20 cellular contexts compared by ENCODE assay signal in the genomic region with DNA sequence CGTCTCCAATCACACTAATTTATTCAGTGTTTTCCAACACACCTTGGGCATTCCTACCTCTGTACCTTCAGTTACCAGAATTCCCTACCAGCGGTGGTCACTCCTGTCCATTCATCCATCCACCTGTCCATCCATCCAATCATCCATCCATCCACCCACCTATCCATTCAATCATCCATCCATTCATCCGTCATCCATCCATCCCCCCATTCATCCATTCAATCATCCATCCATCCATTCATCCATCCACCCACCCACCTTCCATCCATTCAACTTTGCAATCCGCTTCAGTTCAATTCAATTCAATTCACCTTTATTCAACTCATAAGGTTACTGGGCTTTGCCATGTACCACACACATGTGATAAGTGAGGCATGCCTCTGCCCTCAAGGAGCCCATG.
"Had no signal": no experiment of that assay in that cellular context is flagged by ENCODE, and none has a peak within 500 bp of the region (broad histone marks: within the 10 kb centered on the region; RNA-seq: fewer than 3 reads in every experiment).

No MANE protein-coding gene starts in this region.

- H3K4me2 ChIP-seq: smooth muscle cell had no signal

- H3K9me3 Mint-ChIP-seq: effector memory CD8-positive, alpha-beta T cell; naive thymus-derived CD8-positive, alpha-beta T cell; type B pancreatic cell had no signal

- H3K27ac ChIP-seq: coronary artery, pancreas, right lobe of liver, testis, tibial artery had no signal

- H3K4me1 ChIP-seq: right lobe of liver, testis, tibial artery had no signal

- H3K27ac Mint-ChIP-seq: effector memory CD8-positive, alpha-beta T cell; type B pancreatic cell had no signal

- H3K36me3 Mint-ChIP-seq: naive thymus-derived CD8-positive, alpha-beta T cell; type B pancreatic cell had no signal

- H3K4me3 ChIP-seq: coronary artery, lung, pancreas, right lobe of liver, smooth muscle cell, testis, tibial artery had no signal

- ATAC-seq: effector memory CD8-positive, alpha-beta T cell; naive thymus-derived CD8-positive, alpha-beta T cell; pancreas; right lobe of liver; stimulated activated naive CD8-positive, alpha-beta T cell treated with anti-CD3 and anti-CD28 coated beads, Interleukin-15, Interleukin-2, amounts not matched to agents 100 U/mL and 50 U/mL, for 24 hours had no signal

- H3K27me3 ChIP-seq: pancreas, right lobe of liver, testis had no signal

- H3K4me3 Mint-ChIP-seq: effector memory CD8-positive, alpha-beta T cell; naive thymus-derived CD8-positive, alpha-beta T cell; type B pancreatic cell had no signal

- DNase-seq: effector memory CD8-positive, alpha-beta T cell; head of caudate nucleus; mesendoderm; midbrain; naive thymus-derived CD8-positive, alpha-beta T cell; occipital lobe; pancreas; right lobe of liver; stimulated activated CD4-positive, alpha-beta T cell treated with anti-CD3 and anti-CD28 coated beads, Interleukin-12 subunit alpha, Interleukin-12 subunit beta, amount 100 ng/mL, for 4 hours; stimulated activated CD4-positive, alpha-beta T cell treated with anti-CD3 and anti-CD28 coated beads, Interleukin-1b, Interleukin-23, amount 100 ng/mL, for 48 hours; stimulated activated CD4-positive, alpha-beta T cell treated with anti-CD3 and anti-CD28 coated beads, Interleukin-4, amount 100 ng/mL, for 1 hour; stimulated activated CD8-positive, alpha-beta memory T cell treated with anti-CD3 and anti-CD28 coated beads, Interleukin-4, amount 100 ng/mL, for 48 hours; stimulated activated naive CD8-positive, alpha-beta T cell treated with anti-CD3 and anti-CD28 coated beads, Interleukin-15, Interleukin-2, amounts not matched to agents 100 U/mL and 50 U/mL, for 24 hours; substantia nigra; testis; tibial artery had no signal
